Comparison of ENCODE assay signal across 27 cellular contexts in genomic region chr11:97237151-97237550, GRCh38.
"Had no signal": no experiment of that assay in that cellular context is flagged by ENCODE, and none has a peak within 500 bp of the region (broad histone marks: within the 10 kb centered on the region; RNA-seq: fewer than 3 reads in every experiment).

No MANE protein-coding gene starts in this region.

- ATAC-seq: activated CD4-positive, alpha-beta T cell treated with anti-CD3 and anti-CD28 coated beads for 36 hours; activated T-cell treated with anti-CD3 and anti-CD28 coated beads, Interleukin-2, amount 50 U/mL, for 72 hours; body of pancreas; effector memory CD8-positive, alpha-beta T cell; foreskin keratinocyte; gastrocnemius medialis; heart left ventricle had no signal

- DNase-seq: activated CD4-positive, alpha-beta memory T cell treated with anti-CD3 and anti-CD28 coated beads for 36 hours; activated CD4-positive, alpha-beta T cell treated with anti-CD3 and anti-CD28 coated beads for 36 hours; activated CD4-positive, alpha-beta T cell treated with anti-CD3 and anti-CD28 coated beads, Interleukin-2, amount 10 ng/mL, durations not matched to agents 24 days and 14 days; activated CD4-positive, CD25-positive, alpha-beta regulatory T cell; activated CD4-positive, CD25-positive, alpha-beta regulatory T cell treated with anti-CD3 and anti-CD28 coated beads, Interleukin-2, amount 50 U/mL, for 72 hours; activated CD8-positive, alpha-beta memory T cell treated with anti-CD3 and anti-CD28 coated beads, Interleukin-2, amount 50 U/mL, for 48 hours; activated gamma-delta T cell treated with Interleukin-2 at 50 U/mL for 16 hours; activated naive CD4-positive, alpha-beta T cell treated with anti-CD3 and anti-CD28 coated beads, Interleukin-2, amount 50 U/mL, for 16 hours; activated naive CD4-positive, alpha-beta T cell treated with Interleukin-2 at 50 U/mL for 16 hours; activated T-cell treated with anti-CD3 and anti-CD28 coated beads for 4 hours; activated T-cell treated with anti-CD3 and anti-CD28 coated beads, Interleukin-2, amount 50 U/mL, for 24 hours; activated T-cell treated with anti-CD3 and anti-CD28 coated beads, Interleukin-2, amount 50 U/mL, for 72 hours; amniotic stem cell; anterior cingulate cortex; body of pancreas; caudate nucleus; cortex of kidney; dermis blood vessel endothelial cell; effector CD4-positive, alpha-beta T cell; effector memory CD8-positive, alpha-beta T cell; erythroblast; foreskin keratinocyte; gastrocnemius medialis; glutamatergic neuron; heart left ventricle; T-helper 2 cell had no signal

- H3K27me3 Mint-ChIP-seq: activated CD4-positive, alpha-beta memory T cell treated with anti-CD3 and anti-CD28 coated beads for 36 hours; activated CD4-positive, alpha-beta T cell treated with anti-CD3 and anti-CD28 coated beads for 36 hours; activated CD4-positive, alpha-beta T cell treated with anti-CD3 and anti-CD28 coated beads, Interleukin-2, amount 10 ng/mL, durations not matched to agents 24 days and 14 days; activated naive CD8-positive, alpha-beta T cell; activated T-cell treated with anti-CD3 and anti-CD28 coated beads, Interleukin-2, amount 50 U/mL, for 24 hours; effector memory CD8-positive, alpha-beta T cell had no signal

- H3K27ac Mint-ChIP-seq: activated CD4-positive, alpha-beta memory T cell treated with anti-CD3 and anti-CD28 coated beads for 36 hours; activated CD4-positive, alpha-beta T cell treated with anti-CD3 and anti-CD28 coated beads for 36 hours; activated CD4-positive, alpha-beta T cell treated with anti-CD3 and anti-CD28 coated beads, Interleukin-2, amount 10 ng/mL, durations not matched to agents 24 days and 14 days; activated naive CD8-positive, alpha-beta T cell; activated T-cell treated with anti-CD3 and anti-CD28 coated beads, Interleukin-2, amount 50 U/mL, for 24 hours; activated T-cell treated with anti-CD3 and anti-CD28 coated beads, Interleukin-2, amount 50 U/mL, for 72 hours; effector memory CD8-positive, alpha-beta T cell had no signal

- H3K4me1 Mint-ChIP-seq: activated CD4-positive, alpha-beta T cell treated with anti-CD3 and anti-CD28 coated beads for 36 hours; activated CD4-positive, alpha-beta T cell treated with anti-CD3 and anti-CD28 coated beads, Interleukin-2, amount 10 ng/mL, durations not matched to agents 24 days and 14 days had no signal

- H3K36me3 Mint-ChIP-seq: activated CD4-positive, alpha-beta memory T cell treated with anti-CD3 and anti-CD28 coated beads for 36 hours; activated naive CD8-positive, alpha-beta T cell had no signal

- H3K4me3 Mint-ChIP-seq: activated CD4-positive, alpha-beta memory T cell treated with anti-CD3 and anti-CD28 coated beads for 36 hours; activated CD4-positive, alpha-beta T cell treated with anti-CD3 and anti-CD28 coated beads for 36 hours; activated CD4-positive, alpha-beta T cell treated with anti-CD3 and anti-CD28 coated beads, Interleukin-2, amount 10 ng/mL, durations not matched to agents 24 days and 14 days; activated naive CD8-positive, alpha-beta T cell; activated T-cell treated with anti-CD3 and anti-CD28 coated beads, Interleukin-2, amount 50 U/mL, for 24 hours; activated T-cell treated with anti-CD3 and anti-CD28 coated beads, Interleukin-2, amount 50 U/mL, for 72 hours; effector memory CD8-positive, alpha-beta T cell had no signal

- H3K9me3 Mint-ChIP-seq: activated CD4-positive, alpha-beta T cell treated with anti-CD3 and anti-CD28 coated beads, Interleukin-2, amount 10 ng/mL, durations not matched to agents 24 days and 14 days had no signal
